In genomic region chr5:173917788-173918786, GRCh38 we compare ENCODE assay signal across 9 cellular contexts. TPM values are rescaled to one million over a fixed set of nuclear protein-coding genes. Genes with fewer than 3 reads are reported as not detected.
A peak's percentile ranks its signal among the peaks of the same experiment; 100 is the strongest.
DNase-seq lines count a peak whose midpoint lies in the region; ATAC-seq and TF ChIP-seq lines count a peak whose summit lies in the region.
"Had no signal": no experiment of that assay in that cellular context is flagged by ENCODE, and none has a peak within 500 bp of the region (broad histone marks: within the 10 kb centered on the region; RNA-seq: fewer than 3 reads in every experiment).

No MANE protein-coding gene starts in this region.

- 2% methylated on average over 19 of the region's 19 CpGs for WGBS in esophagus muscularis mucosa
- 4% methylated on average over 19 of the region's 19 CpGs for WGBS in suprapubic skin

- H3K27ac Mint-ChIP-seq in CD8-positive, alpha-beta memory T cell, result no peak overlapping the region
- no peak overlapping the region for H3K27ac Mint-ChIP-seq in naive thymus-derived CD4-positive, alpha-beta T cell
- H3K27ac Mint-ChIP-seq: dendritic cell treated with granulocyte-macrophage colony-stimulating factor and Interleukin-4, amounts not matched to agents 40 ng/mL and 50 ng/mL, for 4 days had no signal

- TF ChIP-seq POLR2A in esophagus muscularis mucosa (IDR thresholded peaks at IDR 0.05; ENCODE audit: low read depth) (no peak), suprapubic skin (IDR thresholded peaks at IDR 0.05) (no peak)

- peak; percentile 85 for ATAC-seq in GM19351 (IDR thresholded peaks at IDR 0.05; ENCODE audit: unreplicated experiment)
- ATAC-seq in HG03439 (IDR thresholded peaks at IDR 0.05; ENCODE audit: unreplicated experiment), result peak; percentile 87
- peak; percentile 92 for ATAC-seq in naive thymus-derived CD4-positive, alpha-beta T cell

- H3K4me3 Mint-ChIP-seq in CD8-positive, alpha-beta memory T cell, result no peak overlapping the region
- H3K4me3 Mint-ChIP-seq in naive thymus-derived CD4-positive, alpha-beta T cell, result no peak overlapping the region
- H3K4me3 Mint-ChIP-seq: dendritic cell treated with granulocyte-macrophage colony-stimulating factor and Interleukin-4, amounts not matched to agents 40 ng/mL and 50 ng/mL, for 4 days had no signal

- H3K4me1 ChIP-seq in CD8-positive, alpha-beta memory T cell (ENCODE audit: insufficient read depth, low read length), result peaks cover 11% of the 10 kb centered on the region
- H3K4me1 ChIP-seq in esophagus muscularis mucosa (peaks cover 64 to 83% (median 78%) of the 10 kb centered on the region in 4 donors), suprapubic skin (peaks cover 44% of the 10 kb centered on the region)
- peaks cover 4 to 11% of the 10 kb centered on the region in 2 donors for H3K4me1 ChIP-seq in naive thymus-derived CD4-positive, alpha-beta T cell (ENCODE audit: control insufficient read depth in 2 of 2, insufficient read depth in 2 of 2, low read length in 2 of 2)

- no peaks in the 10 kb centered on the region for H3K9me3 Mint-ChIP-seq in CD8-positive, alpha-beta memory T cell
- H3K9me3 Mint-ChIP-seq in naive thymus-derived CD4-positive, alpha-beta T cell, result no peaks in the 10 kb centered on the region
- H3K9me3 Mint-ChIP-seq: dendritic cell treated with granulocyte-macrophage colony-stimulating factor and Interleukin-4, amounts not matched to agents 40 ng/mL and 50 ng/mL, for 4 days had no signal

- TF ChIP-seq EP300 in esophagus muscularis mucosa (IDR thresholded peaks at IDR 0.05) (no peak), suprapubic skin (IDR thresholded peaks at IDR 0.05) (no peak)

- H3K4me3 ChIP-seq in CD8-positive, alpha-beta memory T cell (ENCODE audit: low read length), result peak overlapping the region; percentile 66
- peak overlapping the region; percentile 48 to 65 (median 58) for H3K4me3 ChIP-seq in esophagus muscularis mucosa
- H3K4me3 ChIP-seq in naive thymus-derived CD4-positive, alpha-beta T cell (ENCODE audit: low read length), result peak overlapping the region; percentile 65
- peak overlapping the region; percentile 48 for H3K4me3 ChIP-seq in suprapubic skin

- no peaks in the 10 kb centered on the region for H3K9me3 ChIP-seq in CD8-positive, alpha-beta memory T cell (ENCODE audit: low read length)
- H3K9me3 ChIP-seq in esophagus muscularis mucosa (no peaks in the 10 kb centered on the region), suprapubic skin (no peaks in the 10 kb centered on the region)
- H3K9me3 ChIP-seq in naive thymus-derived CD4-positive, alpha-beta T cell (ENCODE audit: control insufficient read depth in 2 of 3, low read length in 3 of 3), result no peaks in the 10 kb centered on the region

- peak; percentile 33 to 82 (median 73) for DNase-seq in CD8-positive, alpha-beta memory T cell
- DNase-seq in NCI-H82 treated with DMSO at 0.1 percent for 48 hours (lab: John Stamatoyannopoulos, UW; ENCODE audit: unreplicated experiment), result peak; percentile 91
- DNase-seq in activated T-cell treated with anti-CD3 and anti-CD28 coated beads for 1 hour (ENCODE audit: low read depth), result peak; percentile 36
- DNase-seq in esophagus muscularis mucosa (ENCODE audit: extremely low spot score), result no peak
- peak; percentile 14 to 89 (median 78) for DNase-seq in naive thymus-derived CD4-positive, alpha-beta T cell
- DNase-seq in suprapubic skin (ENCODE audit: low spot score in 2 of 2), result no peak

- peak overlapping the region; percentile 71 for H3K27ac ChIP-seq in CD8-positive, alpha-beta memory T cell (ENCODE audit: low read depth, low read length)
- H3K27ac ChIP-seq in esophagus muscularis mucosa (replicated peaks in 1 of 4), result peak overlapping the region; percentile 82 to 90 (median 87)
- H3K27ac ChIP-seq in naive thymus-derived CD4-positive, alpha-beta T cell (ENCODE audit: low read depth, low read length), result peak overlapping the region; percentile 82
- H3K27ac ChIP-seq in suprapubic skin, result peak overlapping the region; percentile 80

- intact Hi-C loops in esophagus muscularis mucosa (cut with DNase I), result no loop called here
- intact Hi-C loops in naive thymus-derived CD4-positive, alpha-beta T cell (cut with micrococcal nuclease), result loop anchor here (1.0 to 10.0 kb wide), 11 partner anchors 9 to 1911 kb away; partner anchors contain the start of genes BOD1 (in 2 of the 2), CPEB4 (in 2 of the 2), ATP6V0E1 (in 1 of the 2) and CREBRF (in 1 of the 2)

- TF ChIP-seq CTCF in esophagus muscularis mucosa (IDR thresholded peaks at IDR 0.05), result no peak
- no peak for TF ChIP-seq CTCF in suprapubic skin (IDR thresholded peaks at IDR 0.05)

- H3K4me1 Mint-ChIP-seq in CD8-positive, alpha-beta memory T cell, result peaks cover 0 to 6% (median 2%) of the 10 kb centered on the region in 3 donors
- peaks cover 0 to 21% (median 6%) of the 10 kb centered on the region in 7 donors for H3K4me1 Mint-ChIP-seq in naive thymus-derived CD4-positive, alpha-beta T cell

- H3K27me3 ChIP-seq in CD8-positive, alpha-beta memory T cell (ENCODE audit: insufficient read depth, low read length, poor library complexity, severe bottlenecking), result no peaks in the 10 kb centered on the region
- H3K27me3 ChIP-seq in esophagus muscularis mucosa, result no peaks in the 10 kb centered on the region
- no peaks in the 10 kb centered on the region for H3K27me3 ChIP-seq in naive thymus-derived CD4-positive, alpha-beta T cell (ENCODE audit: control insufficient read depth in 2 of 2, insufficient read depth in 2 of 2, low read length in 2 of 2)
- no peaks in the 10 kb centered on the region for H3K27me3 ChIP-seq in suprapubic skin

- H3K36me3 ChIP-seq in CD8-positive, alpha-beta memory T cell (ENCODE audit: insufficient read depth, low read length), result no peaks in the 10 kb centered on the region
- peaks cover 0 to 10% (median 2%) of the 10 kb centered on the region in 4 donors for H3K36me3 ChIP-seq in esophagus muscularis mucosa
- no peaks in the 10 kb centered on the region for H3K36me3 ChIP-seq in naive thymus-derived CD4-positive, alpha-beta T cell (ENCODE audit: control insufficient read depth in 2 of 3, insufficient read depth in 3 of 3, low read length in 3 of 3)
- H3K36me3 ChIP-seq in suprapubic skin, result no peaks in the 10 kb centered on the region

- H3K27me3 Mint-ChIP-seq in CD8-positive, alpha-beta memory T cell, result no peaks in the 10 kb centered on the region
- H3K27me3 Mint-ChIP-seq in naive thymus-derived CD4-positive, alpha-beta T cell, result no peaks in the 10 kb centered on the region
- H3K27me3 Mint-ChIP-seq: dendritic cell treated with granulocyte-macrophage colony-stimulating factor and Interleukin-4, amounts not matched to agents 40 ng/mL and 50 ng/mL, for 4 days had no signal

- CTCF ChIA-PET in CD8-positive, alpha-beta memory T cell (lab: Charles Lee), result interaction anchor here (0.6 to 2.4 kb wide), 6 partner anchors 23 to 303 kb away, joined by 3 to 22 read pairs (median 4); partner anchors contain the start of genes BOD1 and CPEB4
- CTCF ChIA-PET in naive thymus-derived CD4-positive, alpha-beta T cell (lab: Charles Lee), result interaction anchor here (0.7 to 2.3 kb wide), 5 partner anchors 28 to 303 kb away, joined by 3 to 11 read pairs (median 4); partner anchors contain the start of genes BOD1 and CPEB4

- H3K36me3 Mint-ChIP-seq in CD8-positive, alpha-beta memory T cell, result peaks cover 0 to 11% (median 4%) of the 10 kb centered on the region in 3 donors
- no peaks in the 10 kb centered on the region for H3K36me3 Mint-ChIP-seq in naive thymus-derived CD4-positive, alpha-beta T cell

- POLR2A ChIA-PET in CD8-positive, alpha-beta memory T cell (lab: Charles Lee), result interaction anchor here (0.6 to 3.4 kb wide), 7 partner anchors 12 to 1865 kb away, joined by 3 to 25 read pairs (median 3); partner anchors contain the start of genes BOD1 and CPEB4
- POLR2A ChIA-PET in naive thymus-derived CD4-positive, alpha-beta T cell (lab: Charles Lee), result interaction anchor here (0.6 to 3.7 kb wide), 14 partner anchors 10 to 933 kb away, joined by 3 to 76 read pairs (median 4); partner anchors contain the start of genes BOD1 and CPEB4

RNA-seq across cellular contexts. Expression of gene CPEB4, which starts 29.9 kb away (rescaled TPM):
- 10 to 100 TPM; 17.2 to 18.7 TPM for total RNA-seq in CD8-positive, alpha-beta memory T cell
- 4.4 TPM for polyA plus RNA-seq in CD8-positive, alpha-beta memory T cell
- total RNA-seq in esophagus muscularis mucosa (10 to 100 TPM; 44.9 to 96.4 (median 54.4) TPM), suprapubic skin (10 to 100 TPM; 45.2 to 70.7 (median 52.5) TPM)
- total RNA-seq in naive thymus-derived CD4-positive, alpha-beta T cell, result 10 to 100 TPM; 12.6 to 40.4 (median 17.5) TPM
- polyA plus RNA-seq in naive thymus-derived CD4-positive, alpha-beta T cell, result 1 to 10 TPM; 3.9 to 6.9 TPM

Comparison
In these comparisons a context has a peak if more than half of its experiments do, and no peak if none do; other contexts are left out.
1. DNase-seq: peak in CD8-positive, alpha-beta memory T cell (5 of 5), NCI-H82 treated with DMSO at 0.1 percent for 48 hours (single experiment), activated T-cell treated with anti-CD3 and anti-CD28 coated beads for 1 hour (single experiment) and naive thymus-derived CD4-positive, alpha-beta T cell (9 of 9); none in esophagus muscularis mucosa (single experiment) and suprapubic skin (0 of 2).
2. Peak in every context shown above with its lines, with median percentiles within 50 percentile points of each other: H3K27ac ChIP-seq, H3K4me3 ChIP-seq and ATAC-seq.